2 cellular contexts compared by ENCODE assay signal in the genomic region with DNA sequence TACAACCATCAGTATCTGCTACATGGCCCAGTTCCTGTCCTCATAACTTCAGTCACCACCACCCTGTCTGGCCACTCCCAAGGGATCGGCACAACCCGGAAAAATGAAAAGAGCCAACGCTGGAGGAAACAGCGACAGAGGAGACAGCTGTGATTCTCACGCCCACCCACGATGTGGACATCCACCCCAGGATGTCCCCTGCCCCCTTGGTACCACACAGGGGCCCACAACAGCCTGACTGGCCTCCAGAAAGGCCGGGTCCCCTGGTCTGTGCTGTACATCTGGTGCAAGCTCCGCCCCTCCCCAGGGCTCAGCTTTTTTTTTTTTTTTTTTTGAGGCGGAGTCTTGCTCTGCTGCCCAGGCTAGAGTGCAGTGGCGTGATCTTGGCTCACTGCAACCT.
TF ChIP-seq lines count a peak whose summit lies in the region.

No MANE protein-coding gene starts in this region.

TF ChIP-seq in SK-N-SH, 30 proteins besides CTCF, POLR2A, EP300 and RAD21 (continued from another document):
- TF ChIP-seq TEAD4 (IDR thresholded peaks at IDR 0.05; ENCODE audit: borderline replicate concordance, insufficient read depth) (no peak), RCOR1 (IDR thresholded peaks at IDR 0.05; ENCODE audit: low read length) (no peak), TCF12 (IDR thresholded peaks at IDR 0.05) (no peak), PBX3 (IDR thresholded peaks at IDR 0.05) (no peak), NFIC (IDR thresholded peaks at IDR 0.05; ENCODE audit: borderline replicate concordance) (no peak), TAF1 (IDR thresholded peaks at IDR 0.05; ENCODE audit: borderline replicate concordance, low read depth, low read length) (no peak)

TF ChIP-seq in SK-N-SH treated with all-trans-retinoic acid at 6 μM for 48 hours, 23 proteins besides CTCF, POLR2A, EP300 and RAD21 (continued from another document):
- TF ChIP-seq, protein P1, sequence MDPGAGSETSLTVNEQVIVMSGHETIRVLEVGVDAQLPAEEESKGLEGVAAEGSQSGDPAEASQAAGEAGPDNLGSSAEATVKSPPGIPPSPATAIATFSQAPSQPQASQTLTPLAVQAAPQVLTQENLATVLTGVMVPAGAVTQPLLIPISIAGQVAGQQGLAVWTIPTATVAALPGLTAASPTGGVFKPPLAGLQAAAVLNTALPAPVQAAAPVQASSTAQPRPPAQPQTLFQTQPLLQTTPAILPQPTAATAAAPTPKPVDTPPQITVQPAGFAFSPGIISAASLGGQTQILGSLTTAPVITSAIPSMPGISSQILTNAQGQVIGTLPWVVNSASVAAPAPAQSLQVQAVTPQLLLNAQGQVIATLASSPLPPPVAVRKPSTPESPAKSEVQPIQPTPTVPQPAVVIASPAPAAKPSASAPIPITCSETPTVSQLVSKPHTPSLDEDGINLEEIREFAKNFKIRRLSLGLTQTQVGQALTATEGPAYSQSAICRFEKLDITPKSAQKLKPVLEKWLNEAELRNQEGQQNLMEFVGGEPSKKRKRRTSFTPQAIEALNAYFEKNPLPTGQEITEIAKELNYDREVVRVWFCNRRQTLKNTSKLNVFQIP (CRISPR knock-in tag; IDR thresholded peaks at IDR 0.05; ENCODE audit: borderline replicate concordance, low read depth), result no peak
- TF ChIP-seq ZFP3 (CRISPR knock-in tag; IDR thresholded peaks at IDR 0.05) (no peak), BACH2 (CRISPR knock-in tag; IDR thresholded peaks at IDR 0.05; ENCODE audit: borderline replicate concordance) (no peak), ARNTL (CRISPR knock-in tag; IDR thresholded peaks at IDR 0.05; ENCODE audit: borderline replicate concordance, low read depth) (no peak), CREB5 (CRISPR knock-in tag; IDR thresholded peaks at IDR 0.05; ENCODE audit: low read depth) (no peak), ESRRG (CRISPR knock-in tag; IDR thresholded peaks at IDR 0.05) (no peak), ZC3H10 (CRISPR knock-in tag; IDR thresholded peaks at IDR 0.05) (no peak), ZNF70 (CRISPR knock-in tag; IDR thresholded peaks at IDR 0.05) (no peak), CSDC2 (CRISPR knock-in tag; IDR thresholded peaks at IDR 0.05) (no peak), TOX (CRISPR knock-in tag; IDR thresholded peaks at IDR 0.05; ENCODE audit: borderline replicate concordance) (no peak), PPARA (CRISPR knock-in tag; IDR thresholded peaks at IDR 0.05; ENCODE audit: borderline replicate concordance) (no peak)
- TF ChIP-seq, protein P2, sequence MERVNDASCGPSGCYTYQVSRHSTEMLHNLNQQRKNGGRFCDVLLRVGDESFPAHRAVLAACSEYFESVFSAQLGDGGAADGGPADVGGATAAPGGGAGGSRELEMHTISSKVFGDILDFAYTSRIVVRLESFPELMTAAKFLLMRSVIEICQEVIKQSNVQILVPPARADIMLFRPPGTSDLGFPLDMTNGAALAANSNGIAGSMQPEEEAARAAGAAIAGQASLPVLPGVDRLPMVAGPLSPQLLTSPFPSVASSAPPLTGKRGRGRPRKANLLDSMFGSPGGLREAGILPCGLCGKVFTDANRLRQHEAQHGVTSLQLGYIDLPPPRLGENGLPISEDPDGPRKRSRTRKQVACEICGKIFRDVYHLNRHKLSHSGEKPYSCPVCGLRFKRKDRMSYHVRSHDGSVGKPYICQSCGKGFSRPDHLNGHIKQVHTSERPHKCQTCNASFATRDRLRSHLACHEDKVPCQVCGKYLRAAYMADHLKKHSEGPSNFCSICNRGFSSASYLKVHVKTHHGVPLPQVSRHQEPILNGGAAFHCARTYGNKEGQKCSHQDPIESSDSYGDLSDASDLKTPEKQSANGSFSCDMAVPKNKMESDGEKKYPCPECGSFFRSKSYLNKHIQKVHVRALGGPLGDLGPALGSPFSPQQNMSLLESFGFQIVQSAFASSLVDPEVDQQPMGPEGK (CRISPR knock-in tag; IDR thresholded peaks at IDR 0.05; ENCODE audit: borderline replicate concordance), result no peak
TF ChIP-seq in SK-N-SH treated with all-trans-retinoic acid at 6 μM for 48 hours: peak in this region for 0.
